ENCODE assay signal across 1 cellular context in the genomic region with DNA sequence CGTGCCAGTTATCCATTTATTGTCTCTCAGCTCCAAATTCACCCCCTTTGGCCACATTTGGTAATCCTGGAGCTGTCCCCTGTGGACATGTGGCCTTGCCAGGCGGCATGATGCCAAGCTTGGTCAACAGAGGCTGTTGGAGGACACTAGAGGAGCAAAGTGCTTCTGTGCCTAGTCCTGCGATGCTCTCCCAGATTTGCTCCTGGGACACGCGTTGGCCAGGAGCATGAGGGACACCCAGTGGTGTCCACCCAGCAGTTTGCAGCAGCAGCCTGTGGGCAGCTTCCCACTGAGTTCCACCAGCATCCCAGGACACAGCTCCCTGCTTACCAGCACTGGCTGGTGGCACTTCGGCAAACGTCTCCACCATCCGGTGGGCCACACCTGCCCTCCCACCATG.
TF ChIP-seq lines count a peak whose summit lies in the region.

No MANE protein-coding gene starts in this region.

TF ChIP-seq in IMR-90, 13 proteins besides CTCF, POLR2A, EP300 and RAD21:
- no peak for TF ChIP-seq MAFK (IDR thresholded peaks at IDR 0.05; ENCODE audit: low read depth, low read length)
- no peak for TF ChIP-seq BHLHE40 (IDR thresholded peaks at IDR 0.05; ENCODE audit: low read depth, low read length)
- TF ChIP-seq SMC3 (IDR thresholded peaks at IDR 0.05; ENCODE audit: low read depth, low read length) = no peak
- no peak for TF ChIP-seq NFE2L2 (IDR thresholded peaks at IDR 0.05; ENCODE audit: low read depth, low read length)
- TF ChIP-seq, protein P1, sequence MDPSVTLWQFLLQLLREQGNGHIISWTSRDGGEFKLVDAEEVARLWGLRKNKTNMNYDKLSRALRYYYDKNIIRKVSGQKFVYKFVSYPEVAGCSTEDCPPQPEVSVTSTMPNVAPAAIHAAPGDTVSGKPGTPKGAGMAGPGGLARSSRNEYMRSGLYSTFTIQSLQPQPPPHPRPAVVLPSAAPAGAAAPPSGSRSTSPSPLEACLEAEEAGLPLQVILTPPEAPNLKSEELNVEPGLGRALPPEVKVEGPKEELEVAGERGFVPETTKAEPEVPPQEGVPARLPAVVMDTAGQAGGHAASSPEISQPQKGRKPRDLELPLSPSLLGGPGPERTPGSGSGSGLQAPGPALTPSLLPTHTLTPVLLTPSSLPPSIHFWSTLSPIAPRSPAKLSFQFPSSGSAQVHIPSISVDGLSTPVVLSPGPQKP (IDR thresholded peaks at IDR 0.05; ENCODE audit: borderline replicate concordance, low read depth, low read length) = no peak
- no peak for TF ChIP-seq RCOR1 (IDR thresholded peaks at IDR 0.05; ENCODE audit: insufficient replicate concordance, low read length)
- TF ChIP-seq, protein P2, sequence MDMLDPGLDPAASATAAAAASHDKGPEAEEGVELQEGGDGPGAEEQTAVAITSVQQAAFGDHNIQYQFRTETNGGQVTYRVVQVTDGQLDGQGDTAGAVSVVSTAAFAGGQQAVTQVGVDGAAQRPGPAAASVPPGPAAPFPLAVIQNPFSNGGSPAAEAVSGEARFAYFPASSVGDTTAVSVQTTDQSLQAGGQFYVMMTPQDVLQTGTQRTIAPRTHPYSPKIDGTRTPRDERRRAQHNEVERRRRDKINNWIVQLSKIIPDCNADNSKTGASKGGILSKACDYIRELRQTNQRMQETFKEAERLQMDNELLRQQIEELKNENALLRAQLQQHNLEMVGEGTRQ (IDR thresholded peaks at IDR 0.05; ENCODE audit: low read depth, low read length) = no peak
- no peak for TF ChIP-seq CHD1 (IDR thresholded peaks at IDR 0.05; ENCODE audit: low read depth, low read length)
- no peak for TF ChIP-seq CEBPB (IDR thresholded peaks at IDR 0.05; ENCODE audit: low read depth, low read length)
- no peak for TF ChIP-seq MXI1 (IDR thresholded peaks at IDR 0.05; ENCODE audit: borderline replicate concordance, low read depth, low read length)
- TF ChIP-seq FOS (IDR thresholded peaks at IDR 0.05; ENCODE audit: low read depth, low read length) = no peak
- no peak for TF ChIP-seq MAZ (IDR thresholded peaks at IDR 0.05; ENCODE audit: borderline replicate concordance, low read depth, low read length)
- no peak for TF ChIP-seq RFX5 (IDR thresholded peaks at IDR 0.05; ENCODE audit: low read depth, low read length)
TF ChIP-seq in IMR-90: peak in this region for 0.
